30 cellular contexts compared by ENCODE assay signal in genomic region chr13:26183416-26183815, GRCh38.
"Had no signal": no experiment of that assay in that cellular context is flagged by ENCODE, and none has a peak within 500 bp of the region (broad histone marks: within the 10 kb centered on the region; RNA-seq: fewer than 3 reads in every experiment).

No MANE protein-coding gene starts in this region.

- H3K36me3 Mint-ChIP-seq: activated naive CD8-positive, alpha-beta T cell; T-cell had no signal

- H3K4me3 ChIP-seq: SK-N-MC had no signal

- H3K27ac ChIP-seq: SK-N-MC, VCaP had no signal

- H3K9me3 Mint-ChIP-seq: activated CD4-positive, alpha-beta memory T cell treated with anti-CD3 and anti-CD28 coated beads, Interleukin-2, amount 10 ng/mL, durations not matched to agents 7 days and 5 days; activated naive CD4-positive, alpha-beta T cell treated with anti-CD3 and anti-CD28 coated beads for 36 hours; activated T-helper 17 cell treated with anti-CD3 and anti-CD28 coated beads, Interleukin-2, amount 50 U/mL, for 72 hours; T-cell had no signal

- ATAC-seq: activated CD4-positive, alpha-beta T cell treated with anti-CD3 and anti-CD28 coated beads for 36 hours; activated T-helper 17 cell treated with anti-CD3 and anti-CD28 coated beads, Interleukin-2, amount 50 U/mL, for 72 hours; Panc1; Right ventricle myocardium inferior; T-cell had no signal

- H3K4me3 Mint-ChIP-seq: activated CD4-positive, alpha-beta memory T cell treated with anti-CD3 and anti-CD28 coated beads, Interleukin-2, amount 10 ng/mL, durations not matched to agents 7 days and 5 days; activated CD4-positive, alpha-beta T cell treated with anti-CD3 and anti-CD28 coated beads for 36 hours; activated naive CD4-positive, alpha-beta T cell treated with anti-CD3 and anti-CD28 coated beads for 36 hours; activated naive CD8-positive, alpha-beta T cell; activated T-helper 17 cell treated with anti-CD3 and anti-CD28 coated beads, Interleukin-2, amount 50 U/mL, for 72 hours; T-cell had no signal

- H3K27me3 Mint-ChIP-seq: activated CD4-positive, alpha-beta memory T cell treated with anti-CD3 and anti-CD28 coated beads, Interleukin-2, amount 10 ng/mL, durations not matched to agents 7 days and 5 days; activated CD4-positive, alpha-beta T cell treated with anti-CD3 and anti-CD28 coated beads for 36 hours; activated naive CD8-positive, alpha-beta T cell; activated T-helper 17 cell treated with anti-CD3 and anti-CD28 coated beads, Interleukin-2, amount 50 U/mL, for 72 hours; T-cell had no signal

- FAIRE-seq: colon had no signal

- H3K27ac Mint-ChIP-seq: activated CD4-positive, alpha-beta memory T cell treated with anti-CD3 and anti-CD28 coated beads, Interleukin-2, amount 10 ng/mL, durations not matched to agents 7 days and 5 days; activated CD4-positive, alpha-beta T cell treated with anti-CD3 and anti-CD28 coated beads for 36 hours; activated naive CD4-positive, alpha-beta T cell treated with anti-CD3 and anti-CD28 coated beads for 36 hours; activated naive CD8-positive, alpha-beta T cell; activated T-helper 17 cell treated with anti-CD3 and anti-CD28 coated beads, Interleukin-2, amount 50 U/mL, for 72 hours; T-cell had no signal

- DNase-seq: activated CD4-positive, alpha-beta memory T cell treated with anti-CD3 and anti-CD28 coated beads, Interleukin-2, amount 10 ng/mL, durations not matched to agents 7 days and 5 days; activated CD4-positive, alpha-beta T cell treated with anti-CD3 and anti-CD28 coated beads for 36 hours; activated CD4-positive, alpha-beta T cell treated with anti-CD3 and anti-CD28 coated beads, Interleukin-2, amount 50 U/mL, for 1 hour; activated gamma-delta T cell; activated naive CD4-positive, alpha-beta T cell treated with anti-CD3 and anti-CD28 coated beads for 36 hours; activated T-cell treated with anti-CD3 and anti-CD28 coated beads for 4 hours; activated T-cell treated with anti-CD3 and anti-CD28 coated beads, Interleukin-2, amount 50 U/mL, for 48 hours; anterior cingulate cortex; cerebellar nuclear complex; Kasumi-1; NCI-H1048; NCI-H146; NCI-H1930; NCI-H2107; NCI-H2171 treated with DMSO at 0.1 percent for 48 hours; NCI-H345; NCI-H510A; NCI-H526 treated with DMSO at 0.1 percent for 48 hours; NCI-H82; RPMI8226; T-cell; T-helper 2 cell; T1000 had no signal
